29 cellular contexts compared by ENCODE assay signal in the genomic region with DNA sequence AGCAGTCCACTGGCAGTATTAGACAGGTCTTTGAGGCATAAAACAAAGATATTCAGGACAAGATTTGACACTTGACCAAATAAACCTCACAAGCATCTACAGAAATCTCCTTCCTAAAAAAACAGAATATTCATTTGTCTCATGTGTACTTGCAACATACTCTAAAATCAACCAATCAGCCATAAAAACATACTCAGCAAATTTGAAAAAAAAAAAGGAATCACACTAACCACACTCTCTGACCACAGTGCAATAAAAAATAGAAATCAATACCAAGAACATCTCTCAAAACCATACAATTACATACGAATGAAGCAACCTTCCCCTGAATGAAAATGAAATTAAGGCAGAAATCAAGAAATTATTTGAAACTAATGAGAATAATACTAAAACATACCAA.
"Had no signal": no experiment of that assay in that cellular context is flagged by ENCODE, and none has a peak within 500 bp of the region (broad histone marks: within the 10 kb centered on the region; RNA-seq: fewer than 3 reads in every experiment).

No MANE protein-coding gene starts in this region.

- H3K27ac Mint-ChIP-seq: stimulated activated effector memory CD8-positive, alpha-beta T cell treated with anti-CD3 and anti-CD28 coated beads, Interleukin-12 subunit alpha, Interleukin-12 subunit beta, amount 100 ng/mL, for 72 hours; stimulated activated memory B cell treated with anti-CD40 and anti-IgM and Interleukin-4, amounts not matched to agents 10 μg/mL and 1 μg/mL and 100 μg/mL, for 72 hours; stimulated activated naive B cell treated with anti-CD40 and anti-IgM and Interleukin-4, amounts not matched to agents 10 μg/mL and 1 μg/mL and 100 μg/mL, for 72 hours; stimulated activated naive CD8-positive, alpha-beta T cell treated with anti-CD3 and anti-CD28 coated beads, Interleukin-15, amount 100 ng/mL, for 72 hours; stimulated activated naive CD8-positive, alpha-beta T cell treated with anti-CD3 and anti-CD28 coated beads, Interleukin-15, Interleukin-2, amounts not matched to agents 100 ng/mL and 50 ng/mL, for 24 hours; type B pancreatic cell had no signal

- H3K36me3 ChIP-seq: stomach, suprapubic skin, thoracic aorta, thyroid gland, tibial artery, tibial nerve, transverse colon, upper lobe of left lung, upper lobe of right lung, uterus, vagina had no signal

- H3K27me3 Mint-ChIP-seq: stimulated activated memory B cell treated with anti-CD40 and anti-IgM and Interleukin-4, amounts not matched to agents 10 μg/mL and 1 μg/mL and 100 μg/mL, for 72 hours; stimulated activated naive B cell treated with anti-CD40 and anti-IgM and Interleukin-4, amounts not matched to agents 10 μg/mL and 1 μg/mL and 100 μg/mL, for 72 hours; stimulated activated naive CD8-positive, alpha-beta T cell treated with anti-CD3 and anti-CD28 coated beads, Interleukin-15, amount 100 ng/mL, for 72 hours; stimulated activated naive CD8-positive, alpha-beta T cell treated with anti-CD3 and anti-CD28 coated beads, Interleukin-15, Interleukin-2, amounts not matched to agents 100 ng/mL and 50 ng/mL, for 24 hours; type B pancreatic cell had no signal

- H3K9me3 ChIP-seq: suprapubic skin, testis, thoracic aorta, thyroid gland, tibial artery, tibial nerve, transverse colon, upper lobe of left lung, upper lobe of right lung, uterus, vagina had no signal

- DNase-seq: stimulated activated CD4-positive, alpha-beta T cell treated with anti-CD3 and anti-CD28 coated beads, Interleukin-2, amount 100 ng/mL, for 48 hours; stimulated activated CD4-positive, alpha-beta T cell treated with anti-CD3 and anti-CD28 coated beads, Interleukin-4, amount 100 ng/mL, for 1 hour; stimulated activated CD4-positive, alpha-beta T cell treated with anti-CD3 and anti-CD28 coated beads, Interleukin-4, amount 100 ng/mL, for 24 hours; stimulated activated CD4-positive, alpha-beta T cell treated with anti-CD3 and anti-CD28 coated beads, Interleukin-4, amount 100 ng/mL, for 4 hours; stimulated activated CD8-positive, alpha-beta memory T cell treated with anti-CD3 and anti-CD28 coated beads, Interleukin-4, amount 100 ng/mL, for 48 hours; stimulated activated naive B cell treated with anti-CD40 and anti-IgM and Interleukin-4, amounts not matched to agents 10 μg/mL and 1 μg/mL and 100 μg/mL, for 72 hours; stimulated activated naive CD4-positive, alpha-beta T cell; stimulated activated naive CD4-positive, alpha-beta T cell treated with Interleukin-2 at 50 U/mL for 16 hours; stimulated activated naive CD8-positive, alpha-beta T cell treated with anti-CD3 and anti-CD28 coated beads, Interleukin-15, amount 100 ng/mL, for 72 hours; stimulated activated naive CD8-positive, alpha-beta T cell treated with anti-CD3 and anti-CD28 coated beads, Interleukin-15, Interleukin-2, amounts not matched to agents 100 U/mL and 50 U/mL, for 24 hours; stomach; substantia nigra; testis; thyroid gland; tibial artery; transverse colon; trophoblast cell; upper lobe of left lung; upper lobe of right lung; uterus had no signal

- H3K36me3 Mint-ChIP-seq: stimulated activated effector memory CD8-positive, alpha-beta T cell treated with anti-CD3 and anti-CD28 coated beads, Interleukin-12 subunit alpha, Interleukin-12 subunit beta, amount 100 ng/mL, for 72 hours; stimulated activated memory B cell treated with anti-CD40 and anti-IgM and Interleukin-4, amounts not matched to agents 10 μg/mL and 1 μg/mL and 100 μg/mL, for 72 hours; stimulated activated naive B cell treated with anti-CD40 and anti-IgM and Interleukin-4, amounts not matched to agents 10 μg/mL and 1 μg/mL and 100 μg/mL, for 72 hours; type B pancreatic cell had no signal

- H3K4me1 ChIP-seq: stomach, suprapubic skin, testis, thyroid gland, tibial artery, tibial nerve, transverse colon, upper lobe of left lung, upper lobe of right lung, uterus, vagina had no signal

- FAIRE-seq: urothelium cell line had no signal

- H3K4me3 Mint-ChIP-seq: stimulated activated effector memory CD8-positive, alpha-beta T cell treated with anti-CD3 and anti-CD28 coated beads, Interleukin-12 subunit alpha, Interleukin-12 subunit beta, amount 100 ng/mL, for 72 hours; stimulated activated memory B cell treated with anti-CD40 and anti-IgM and Interleukin-4, amounts not matched to agents 10 μg/mL and 1 μg/mL and 100 μg/mL, for 72 hours; stimulated activated naive B cell treated with anti-CD40 and anti-IgM and Interleukin-4, amounts not matched to agents 10 μg/mL and 1 μg/mL and 100 μg/mL, for 72 hours; stimulated activated naive CD8-positive, alpha-beta T cell treated with anti-CD3 and anti-CD28 coated beads, Interleukin-15, amount 100 ng/mL, for 72 hours; stimulated activated naive CD8-positive, alpha-beta T cell treated with anti-CD3 and anti-CD28 coated beads, Interleukin-15, Interleukin-2, amounts not matched to agents 100 ng/mL and 50 ng/mL, for 24 hours; type B pancreatic cell had no signal

- ATAC-seq: stimulated activated effector memory CD8-positive, alpha-beta T cell treated with anti-CD3 and anti-CD28 coated beads, Interleukin-12 subunit alpha, Interleukin-12 subunit beta, amount 100 ng/mL, for 72 hours; stimulated activated memory B cell treated with anti-CD40 and anti-IgM and Interleukin-4, amounts not matched to agents 10 μg/mL and 1 μg/mL and 100 μg/mL, for 72 hours; stimulated activated naive B cell treated with anti-CD40 and anti-IgM and Interleukin-4, amounts not matched to agents 10 μg/mL and 1 μg/mL and 100 μg/mL, for 72 hours; stimulated activated naive CD8-positive, alpha-beta T cell treated with anti-CD3 and anti-CD28 coated beads, Interleukin-15, amount 100 ng/mL, for 72 hours; stimulated activated naive CD8-positive, alpha-beta T cell treated with anti-CD3 and anti-CD28 coated beads, Interleukin-15, Interleukin-2, amounts not matched to agents 100 U/mL and 50 U/mL, for 24 hours; upper lobe of right lung had no signal

- H3K9me3 Mint-ChIP-seq: stimulated activated naive CD8-positive, alpha-beta T cell treated with anti-CD3 and anti-CD28 coated beads, Interleukin-15, Interleukin-2, amounts not matched to agents 100 ng/mL and 50 ng/mL, for 24 hours had no signal

- H3K4me3 ChIP-seq: stomach, suprapubic skin, testis, thoracic aorta, thyroid gland, tibial artery, tibial nerve, transverse colon, upper lobe of left lung, upper lobe of right lung, uterus, vagina had no signal

- H3K27me3 ChIP-seq: stomach, suprapubic skin, testis, thyroid gland, tibial artery, tibial nerve, transverse colon, upper lobe of left lung, upper lobe of right lung, vagina had no signal

- H3K4me1 Mint-ChIP-seq: stimulated activated effector memory CD8-positive, alpha-beta T cell treated with anti-CD3 and anti-CD28 coated beads, Interleukin-12 subunit alpha, Interleukin-12 subunit beta, amount 100 ng/mL, for 72 hours; stimulated activated memory B cell treated with anti-CD40 and anti-IgM and Interleukin-4, amounts not matched to agents 10 μg/mL and 1 μg/mL and 100 μg/mL, for 72 hours; stimulated activated naive B cell treated with anti-CD40 and anti-IgM and Interleukin-4, amounts not matched to agents 10 μg/mL and 1 μg/mL and 100 μg/mL, for 72 hours; stimulated activated naive CD8-positive, alpha-beta T cell treated with anti-CD3 and anti-CD28 coated beads, Interleukin-15, amount 100 ng/mL, for 72 hours had no signal

- H3K27ac ChIP-seq: stomach, suprapubic skin, testis, thoracic aorta, thyroid gland, tibial artery, tibial nerve, transverse colon, upper lobe of left lung, upper lobe of right lung, uterus, vagina had no signal
